Comparison of ENCODE assay signal across 9 cellular contexts in genomic region chrX:87338510-87338909, GRCh38.
DNase-seq lines count a peak whose midpoint lies in the region; ATAC-seq, FAIRE-seq and TF ChIP-seq lines count a peak whose summit lies in the region.
"Had no signal": no experiment of that assay in that cellular context is flagged by ENCODE, and none has a peak within 500 bp of the region (broad histone marks: within the 10 kb centered on the region; RNA-seq: fewer than 3 reads in every experiment).

No MANE protein-coding gene starts in this region.

- no peaks in the 10 kb centered on the region for H3K27me3 ChIP-seq in endothelial cell of umbilical vein (ENCODE audit: control insufficient read depth in 2 of 2, insufficient read depth in 2 of 2, low read length in 2 of 2)
- no peaks in the 10 kb centered on the region for H3K27me3 ChIP-seq in tibial artery

- H3K27ac ChIP-seq in endothelial cell of umbilical vein (ENCODE audit: insufficient read depth, low read depth, low read length), result no peak overlapping the region
- H3K27ac ChIP-seq in tibial artery, result no peak overlapping the region

- dilution Hi-C loops in endothelial cell of umbilical vein (cut with MboI; ENCODE audit: extremely low pct_ligation_motif_present, low sequenced_read_pairs), result no loop called here

- CTCF ChIA-PET in endothelial cell of umbilical vein (lab: Charles Lee), result interaction anchor here (0.7 to 2.1 kb wide), 21 partner anchors 9 to 331 kb away, joined by 3 to 39 read pairs (median 4); partner anchors contain the start of gene KLHL4

- intact Hi-C loops in endothelial cell of umbilical vein (cut with micrococcal nuclease) (loop anchor here (1.0 to 2.0 kb wide), 5 partner anchors 96 to 468 kb away; partner anchors contain the start of gene KLHL4), tibial artery (cut with DNase I; ENCODE audit: low total_unique reads) (loop anchor here (5.0 kb wide), 1 partner anchor 324 kb away; no protein-coding TSS in a partner anchor)

- FAIRE-seq in endothelial cell of umbilical vein (lab: Jason Lieb, UNC), result peak; percentile 4

- POLR2A ChIA-PET in endothelial cell of umbilical vein (lab: Charles Lee), result no interaction called here

- H3K36me3 ChIP-seq in endothelial cell of umbilical vein (ENCODE audit: control insufficient read depth in 2 of 2, extremely low read depth in 1 of 2, insufficient read depth in 2 of 2, low read length in 2 of 2), result no peaks in the 10 kb centered on the region
- H3K36me3 ChIP-seq in tibial artery, result no peaks in the 10 kb centered on the region

- H3K9me3 ChIP-seq in endothelial cell of umbilical vein (replicated peaks; ENCODE audit: control insufficient read depth, insufficient read depth, low read length) (no peaks in the 10 kb centered on the region), tibial artery (no peaks in the 10 kb centered on the region)

- no peak for ATAC-seq in GM21390 (IDR thresholded peaks at IDR 0.05; ENCODE audit: unreplicated experiment)

- TF ChIP-seq CTCF in endothelial cell of umbilical vein (IDR thresholded peaks at IDR 0.05; ENCODE audit: extremely low read depth in 1 of 2, insufficient read depth in 1 of 2, low read depth in 1 of 2, low read length in 2 of 2) (no peak), tibial artery (IDR thresholded peaks at IDR 0.05) (peak; percentile 40 to 42), GM10266 (IDR thresholded peaks at IDR 0.05; ENCODE audit: control insufficient read depth, insufficient read depth, low read depth, missing control alignments) (no peak)

- BruUV-seq in endothelial cell of umbilical vein (replicated peaks; lab: Mats Ljungman, UMichigan), result no TSS peak

- DNase-seq in NCI-H82 (lab: John Stamatoyannopoulos, UW) (peak; percentile 26), NCI-H82 treated with DMSO at 0.1 percent for 48 hours (lab: John Stamatoyannopoulos, UW; ENCODE audit: unreplicated experiment) (no peak), NCI-H748 (lab: John Stamatoyannopoulos, UW; ENCODE audit: unreplicated experiment) (peak; percentile 56), endothelial cell of umbilical vein (ENCODE audit: low read depth, low spot score) (peak; percentile 50), tibial artery (no peak), NCI-H1930 (lab: John Stamatoyannopoulos, UW) (no peak), GM10266 (ENCODE audit: extremely low spot score) (no peak)
- DNase-seq: NCI-H1436 had no signal

- no peak overlapping the region for H3K9ac ChIP-seq in endothelial cell of umbilical vein (replicated peaks; ENCODE audit: extremely low read depth, insufficient read depth, low read length)

- H3K4me3 ChIP-seq in endothelial cell of umbilical vein (replicated peaks in 1 of 3; ENCODE audit: insufficient read depth in 1 of 3, low read depth in 1 of 3, low read length in 3 of 3) (no peak overlapping the region), tibial artery (no peak overlapping the region)

- H4K20me1 ChIP-seq in endothelial cell of umbilical vein (replicated peaks; ENCODE audit: control insufficient read depth, extremely low read depth, insufficient read depth, low read length), result no peaks in the 10 kb centered on the region

- no peak overlapping the region for H2AFZ ChIP-seq in endothelial cell of umbilical vein (ENCODE audit: low read depth, low read length)

- H3K4me1 ChIP-seq in endothelial cell of umbilical vein (ENCODE audit: control insufficient read depth, extremely low read depth, insufficient read depth, low read length) (no peaks in the 10 kb centered on the region), tibial artery (no peaks in the 10 kb centered on the region)

- TF ChIP-seq POLR2A in endothelial cell of umbilical vein (IDR thresholded peaks at IDR 0.05; ENCODE audit: low read depth, low read length), result no peak

- no peaks in the 10 kb centered on the region for H3K9me1 ChIP-seq in endothelial cell of umbilical vein (replicated peaks; ENCODE audit: control insufficient read depth, extremely low read depth, insufficient read depth, low read length)

- H3K4me2 ChIP-seq in endothelial cell of umbilical vein (ENCODE audit: insufficient read depth, low read length), result no peak overlapping the region

- no peaks in the 10 kb centered on the region for H3K79me2 ChIP-seq in endothelial cell of umbilical vein (ENCODE audit: control insufficient read depth, insufficient read depth, low read length)

TF ChIP-seq in endothelial cell of umbilical vein, 7 proteins besides CTCF, POLR2A, EP300 and RAD21:
- TF ChIP-seq POLR2AphosphoS5 (IDR thresholded peaks at IDR 0.05; ENCODE audit: insufficient read depth, low read depth, low read length) (no peak), GATA2 (IDR thresholded peaks at IDR 0.05; ENCODE audit: insufficient read depth, insufficient read length, low read depth, low read length) (no peak), MYC (IDR thresholded peaks at IDR 0.05; ENCODE audit: low read depth, low read length) (no peak)

Comparison
In these comparisons a context has a peak if more than half of its experiments do, and no peak if none do; other contexts are left out.
1. DNase-seq: peak in NCI-H82 (single experiment), NCI-H748 (single experiment) and endothelial cell of umbilical vein (single experiment); none in NCI-H82 treated with DMSO at 0.1 percent for 48 hours (single experiment), tibial artery (0 of 2), NCI-H1930 (0 of 2) and GM10266 (single experiment).
2. CTCF ChIP-seq: peak in tibial artery (2 of 2); none in endothelial cell of umbilical vein (0 of 2) and GM10266 (single experiment).